21 cellular contexts compared by ENCODE assay signal in genomic region chr10:85863301-85864172, GRCh38.
"Had no signal": no experiment of that assay in that cellular context is flagged by ENCODE, and none has a peak within 500 bp of the region (broad histone marks: within the 10 kb centered on the region; RNA-seq: fewer than 3 reads in every experiment).

No MANE protein-coding gene starts in this region.

- H3K9me3 ChIP-seq: stomach had no signal

- DNase-seq: activated CD4-positive, alpha-beta memory T cell treated with anti-CD3 and anti-CD28 coated beads for 36 hours; activated CD4-positive, alpha-beta T cell treated with anti-CD3 and anti-CD28 coated beads for 36 hours; activated naive CD4-positive, alpha-beta T cell treated with Interleukin-2 at 50 U/mL for 16 hours; activated naive CD8-positive, alpha-beta T cell treated with anti-CD3 and anti-CD28 coated beads, Interleukin-2, amount 10 ng/mL, durations not matched to agents 7 days and 5 days; activated T-cell treated with anti-CD3 and anti-CD28 coated beads for 4 hours; amygdala; caudate nucleus; dorsolateral prefrontal cortex; foreskin melanocyte; glutamatergic neuron; kidney; natural killer cell; stimulated activated CD4-positive, alpha-beta T cell treated with anti-CD3 and anti-CD28 coated beads, Interleukin-4, amount 100 ng/mL, for 1 hour; stomach; trophoblast cell had no signal

- H3K4me1 Mint-ChIP-seq: activated CD4-positive, alpha-beta T cell treated with anti-CD3 and anti-CD28 coated beads for 36 hours; activated naive CD8-positive, alpha-beta T cell treated with anti-CD3 and anti-CD28 coated beads, Interleukin-2, amount 10 ng/mL, durations not matched to agents 7 days and 5 days; memory B cell; natural killer cell; stimulated activated effector memory CD8-positive, alpha-beta T cell treated with anti-CD3 and anti-CD28 coated beads, Interleukin-12 subunit alpha, Interleukin-12 subunit beta, amount 100 ng/mL, for 72 hours had no signal

- FAIRE-seq: kidney, TTC549 had no signal

- ATAC-seq: activated CD4-positive, alpha-beta T cell treated with anti-CD3 and anti-CD28 coated beads for 36 hours; natural killer cell; stimulated activated effector memory CD8-positive, alpha-beta T cell treated with anti-CD3 and anti-CD28 coated beads, Interleukin-12 subunit alpha, Interleukin-12 subunit beta, amount 100 ng/mL, for 72 hours had no signal

- H3K4me1 ChIP-seq: stomach had no signal

- H3K36me3 Mint-ChIP-seq: activated CD4-positive, alpha-beta memory T cell treated with anti-CD3 and anti-CD28 coated beads for 36 hours; activated naive CD8-positive, alpha-beta T cell treated with anti-CD3 and anti-CD28 coated beads, Interleukin-2, amount 10 ng/mL, durations not matched to agents 7 days and 5 days; brain; memory B cell; natural killer cell; stimulated activated effector memory CD8-positive, alpha-beta T cell treated with anti-CD3 and anti-CD28 coated beads, Interleukin-12 subunit alpha, Interleukin-12 subunit beta, amount 100 ng/mL, for 72 hours had no signal

- H3K27me3 ChIP-seq: dorsolateral prefrontal cortex had no signal

- H3K4me3 ChIP-seq: dorsolateral prefrontal cortex, stomach had no signal

- H3K27ac Mint-ChIP-seq: activated CD4-positive, alpha-beta memory T cell treated with anti-CD3 and anti-CD28 coated beads for 36 hours; activated CD4-positive, alpha-beta T cell treated with anti-CD3 and anti-CD28 coated beads for 36 hours; activated naive CD8-positive, alpha-beta T cell treated with anti-CD3 and anti-CD28 coated beads, Interleukin-2, amount 10 ng/mL, durations not matched to agents 7 days and 5 days; activated T-helper 1 cell treated with anti-CD3 and anti-CD28 coated beads, Interleukin-12 subunit alpha, Interleukin-12 subunit beta, Interleukin-2, Interleukin-4 antibody, amounts not matched to agents 30 ng/mL and 10 ng/mL and 1 ng/mL, durations not matched to agents 14 hours and 24 hours and 36 hours; memory B cell; natural killer cell; stimulated activated effector memory CD8-positive, alpha-beta T cell treated with anti-CD3 and anti-CD28 coated beads, Interleukin-12 subunit alpha, Interleukin-12 subunit beta, amount 100 ng/mL, for 72 hours; T-helper 2 cell treated with Interferon-gamma antibody and Interleukin-4, amounts not matched to agents 5 μg/mL and 100 μg/mL, for 36 hours had no signal

- H3K4me3 Mint-ChIP-seq: activated CD4-positive, alpha-beta memory T cell treated with anti-CD3 and anti-CD28 coated beads for 36 hours; activated CD4-positive, alpha-beta T cell treated with anti-CD3 and anti-CD28 coated beads for 36 hours; activated naive CD8-positive, alpha-beta T cell treated with anti-CD3 and anti-CD28 coated beads, Interleukin-2, amount 10 ng/mL, durations not matched to agents 7 days and 5 days; activated T-helper 1 cell treated with anti-CD3 and anti-CD28 coated beads, Interleukin-12 subunit alpha, Interleukin-12 subunit beta, Interleukin-2, Interleukin-4 antibody, amounts not matched to agents 30 ng/mL and 10 ng/mL and 1 ng/mL, durations not matched to agents 14 hours and 24 hours and 36 hours; brain; memory B cell; natural killer cell; stimulated activated effector memory CD8-positive, alpha-beta T cell treated with anti-CD3 and anti-CD28 coated beads, Interleukin-12 subunit alpha, Interleukin-12 subunit beta, amount 100 ng/mL, for 72 hours; T-helper 2 cell treated with Interferon-gamma antibody and Interleukin-4, amounts not matched to agents 5 μg/mL and 100 μg/mL, for 36 hours had no signal

- H3K9me3 Mint-ChIP-seq: activated CD4-positive, alpha-beta memory T cell treated with anti-CD3 and anti-CD28 coated beads for 36 hours; activated naive CD8-positive, alpha-beta T cell treated with anti-CD3 and anti-CD28 coated beads, Interleukin-2, amount 10 ng/mL, durations not matched to agents 7 days and 5 days; activated T-helper 1 cell treated with anti-CD3 and anti-CD28 coated beads, Interleukin-12 subunit alpha, Interleukin-12 subunit beta, Interleukin-2, Interleukin-4 antibody, amounts not matched to agents 30 ng/mL and 10 ng/mL and 1 ng/mL, durations not matched to agents 14 hours and 24 hours and 36 hours; memory B cell; stimulated activated effector memory CD8-positive, alpha-beta T cell treated with anti-CD3 and anti-CD28 coated beads, Interleukin-12 subunit alpha, Interleukin-12 subunit beta, amount 100 ng/mL, for 72 hours; T-helper 2 cell treated with Interferon-gamma antibody and Interleukin-4, amounts not matched to agents 5 μg/mL and 100 μg/mL, for 36 hours had no signal

- H3K36me3 ChIP-seq: stomach had no signal

- H3K27ac ChIP-seq: dorsolateral prefrontal cortex, stomach had no signal

- H3K27me3 Mint-ChIP-seq: activated naive CD8-positive, alpha-beta T cell treated with anti-CD3 and anti-CD28 coated beads, Interleukin-2, amount 10 ng/mL, durations not matched to agents 7 days and 5 days had no signal
